15 cellular contexts compared by ENCODE assay signal in the genomic region with DNA sequence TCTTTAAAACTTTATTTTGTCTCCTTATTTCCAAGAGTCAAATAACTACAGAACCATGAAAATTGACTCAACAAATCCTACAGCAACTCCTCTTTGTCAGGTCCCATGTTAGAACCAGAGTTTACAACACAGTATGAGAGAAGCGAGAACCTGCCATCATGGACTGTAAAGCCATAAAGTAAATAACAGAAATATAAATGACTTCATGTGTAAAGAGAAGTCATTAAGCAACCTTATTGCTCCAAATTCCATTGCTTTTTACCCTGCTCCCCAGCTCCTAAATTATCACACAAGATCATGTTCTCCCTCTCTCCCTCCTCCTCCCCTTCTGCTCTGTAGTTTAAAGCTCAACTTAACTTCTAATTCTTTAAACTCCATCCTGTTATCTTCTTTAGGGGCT.
DNase-seq lines count a peak whose midpoint lies in the region; ATAC-seq, FAIRE-seq and TF ChIP-seq lines count a peak whose summit lies in the region.
"Had no signal": no experiment of that assay in that cellular context is flagged by ENCODE, and none has a peak within 500 bp of the region (broad histone marks: within the 10 kb centered on the region; RNA-seq: fewer than 3 reads in every experiment).

No MANE protein-coding gene starts in this region.

- no peak for DNase-seq in H1 (ENCODE audit: low read depth in 1 of 2, low spot score in 2 of 2)
- DNase-seq in nephron progenitor cell: no peak
- DNase-seq in stimulated activated CD4-positive, alpha-beta T cell treated with anti-CD3 and anti-CD28 coated beads, Interleukin-1b, Interleukin-23, amount 100 ng/mL, for 48 hours: no peak
- DNase-seq in sigmoid colon: no peak
- DNase-seq in NCI-H2081 (lab: John Stamatoyannopoulos, UW): no peak
- DNase-seq: NCI-H1092 had no signal

- WGBS in H1 (ENCODE audit: extremely low coverage in 1 of 2, insufficient coverage in 1 of 2, insufficient read length in 1 of 2, insufficient replicate concordance in 2 of 2, low coverage in 1 of 2, low lambda C conversion rate in 2 of 2, missing lambda C conversion rate in 1 of 2), 2 experiments: 94% methylated on average over 1 of the region's 1 CpG; no CpG with 5 or more reads in 1 of the 2 experiments
- 23 to 66% methylated on average over 1 of the region's 1 CpG for WGBS in sigmoid colon, 2 donors

- no peak overlapping the region for H4K8ac ChIP-seq in H1 (ENCODE audit: extremely low read depth, insufficient read depth, low read length)

- TF ChIP-seq CTCF in H1 (IDR thresholded peaks at IDR 0.05; ENCODE audit: control extremely low read depth in 1 of 3, insufficient read depth in 1 of 3, low read depth in 1 of 3, low read length in 3 of 3) (no peak), nephron progenitor cell (IDR thresholded peaks at IDR 0.05) (no peak), sigmoid colon (IDR thresholded peaks at IDR 0.05) (no peak)

- no peak overlapping the region for H3K4me3 Mint-ChIP-seq in nephron progenitor cell
- H3K4me3 Mint-ChIP-seq: activated naive CD8-positive, alpha-beta T cell; stimulated activated memory B cell treated with anti-CD40 and anti-IgM and Interleukin-4, amounts not matched to agents 10 μg/mL and 1 μg/mL and 100 μg/mL, for 72 hours had no signal

- H4K20me1 ChIP-seq in H1 (replicated peaks in 1 of 2; ENCODE audit: control insufficient read depth in 1 of 2, insufficient read depth in 2 of 2, low read length in 2 of 2): no peaks in the 10 kb centered on the region

- no peak for TF ChIP-seq RAD21 in H1 (IDR thresholded peaks at IDR 0.05 in 1 of 2, conservative IDR thresholded peaks at IDR 0.05 in 1 of 2; ENCODE audit: low read depth in 2 of 2, low read length in 2 of 2)

- no peak overlapping the region for H2BK20ac ChIP-seq in H1 (ENCODE audit: low read length)

- peak overlapping the region; percentile 44 for H3K27ac Mint-ChIP-seq in nephron progenitor cell
- H3K27ac Mint-ChIP-seq: activated naive CD8-positive, alpha-beta T cell; stimulated activated memory B cell treated with anti-CD40 and anti-IgM and Interleukin-4, amounts not matched to agents 10 μg/mL and 1 μg/mL and 100 μg/mL, for 72 hours had no signal

- peaks cover 2% of the 10 kb centered on the region for H3K27me3 Mint-ChIP-seq in nephron progenitor cell (ENCODE audit: low read depth, poor library complexity)

- H3K23me2 ChIP-seq in H1 (ENCODE audit: low read depth, low read length): no peaks in the 10 kb centered on the region

- FAIRE-seq in H1 (lab: Jason Lieb, UNC): no peak

- H3K4me3 ChIP-seq in ACC112 (ENCODE audit: low read depth, low read length) (no peak overlapping the region), H1 (ENCODE audit: extremely low read depth in 1 of 4, insufficient read depth in 2 of 4, low read depth in 3 of 4, low read length in 4 of 4) (no peak overlapping the region), sigmoid colon (no peak overlapping the region)
- H3K4me3 ChIP-seq: dorsolateral prefrontal cortex, PC-9, SJSA1 had no signal

- no peak overlapping the region for H3K14ac ChIP-seq in H1 (ENCODE audit: insufficient read length)

- H3K36me3 Mint-ChIP-seq in nephron progenitor cell (ENCODE audit: low read depth): no peaks in the 10 kb centered on the region
- H3K36me3 Mint-ChIP-seq: activated naive CD8-positive, alpha-beta T cell; stimulated activated memory B cell treated with anti-CD40 and anti-IgM and Interleukin-4, amounts not matched to agents 10 μg/mL and 1 μg/mL and 100 μg/mL, for 72 hours had no signal

- no peak overlapping the region for H4K5ac ChIP-seq in H1 (ENCODE audit: insufficient read length, low read depth, low read length)

- no peak for TF ChIP-seq POLR2A in H1 (IDR thresholded peaks at IDR 0.05; ENCODE audit: control extremely low read depth in 1 of 2, low read depth in 2 of 2, low read length in 2 of 2)
- no peak for TF ChIP-seq POLR2A in sigmoid colon (IDR thresholded peaks at IDR 0.05)

- intact Hi-C loops in sigmoid colon (cut with DNase I): loop anchor here (5.0 kb wide), 2 partner anchors 77 to 128 kb away; a partner anchor contains a TSS

- H3K9me3 Mint-ChIP-seq in nephron progenitor cell: no peaks in the 10 kb centered on the region
- H3K9me3 Mint-ChIP-seq: stimulated activated memory B cell treated with anti-CD40 and anti-IgM and Interleukin-4, amounts not matched to agents 10 μg/mL and 1 μg/mL and 100 μg/mL, for 72 hours had no signal

- no peaks in the 10 kb centered on the region for H3K79me1 ChIP-seq in H1 (ENCODE audit: low read depth, low read length)

- peak; percentile 10 for ATAC-seq in HG02623 (IDR thresholded peaks at IDR 0.05; ENCODE audit: unreplicated experiment)
- ATAC-seq in GM18502 (IDR thresholded peaks at IDR 0.05; ENCODE audit: poor library complexity, unreplicated experiment): no peak

- TF ChIP-seq EP300 in H1 (IDR thresholded peaks at IDR 0.05; ENCODE audit: borderline replicate concordance in 1 of 2, low read depth in 2 of 2, low read length in 2 of 2) (no peak), sigmoid colon (IDR thresholded peaks at IDR 0.05) (no peak)

- no peak overlapping the region for H2BK15ac ChIP-seq in H1 (ENCODE audit: low read length)

- H3K4me1 Mint-ChIP-seq in nephron progenitor cell: peaks cover 9% of the 10 kb centered on the region
- H3K4me1 Mint-ChIP-seq: stimulated activated memory B cell treated with anti-CD40 and anti-IgM and Interleukin-4, amounts not matched to agents 10 μg/mL and 1 μg/mL and 100 μg/mL, for 72 hours had no signal

- H3K9me3 ChIP-seq in H1 (ENCODE audit: insufficient read depth in 2 of 2, low read depth in 1 of 2, low read length in 1 of 2) (no peaks in the 10 kb centered on the region), sigmoid colon (no peaks in the 10 kb centered on the region)
- H3K9me3 ChIP-seq: SJSA1 had no signal

- H3K36me3 ChIP-seq in ACC112 (ENCODE audit: insufficient read depth, low read length) (no peaks in the 10 kb centered on the region), H1 (ENCODE audit: control insufficient read depth in 2 of 4, insufficient read depth in 4 of 4, low read length in 3 of 4) (no peaks in the 10 kb centered on the region), sigmoid colon (no peaks in the 10 kb centered on the region)
- H3K36me3 ChIP-seq: SJSA1 had no signal

- CTCF ChIA-PET in H1 (lab: Charles Lee; ENCODE audit: partially characterized antibody): interaction anchor here (0.7 to 3.2 kb wide), 32 partner anchors 9 to 633 kb away, joined by 3 to 19 read pairs (median 3); no protein-coding TSS in a partner anchor

- H3K27me3 ChIP-seq in ACC112 (ENCODE audit: insufficient read depth, low read length) (no peaks in the 10 kb centered on the region), H1 (replicated peaks in 1 of 4; ENCODE audit: control insufficient read depth in 3 of 4, extremely low read depth in 1 of 4, insufficient read depth in 3 of 4, low read length in 3 of 4) (no peaks in the 10 kb centered on the region), sigmoid colon (no peaks in the 10 kb centered on the region)
- H3K27me3 ChIP-seq: SJSA1 had no signal

- no peak overlapping the region for H3K9ac ChIP-seq in H1 (replicated peaks in 1 of 4; ENCODE audit: extremely low read depth in 1 of 4, low read depth in 3 of 4, low read length in 3 of 4)

- no peak overlapping the region for H3K4me2 ChIP-seq in H1 (ENCODE audit: insufficient read depth in 1 of 2, low read depth in 2 of 2, low read length in 2 of 2)
- H3K4me2 ChIP-seq: PC-9 had no signal

- H4K91ac ChIP-seq in H1 (replicated peaks; ENCODE audit: insufficient read length, low read length): no peak overlapping the region

- no peak overlapping the region for H2BK5ac ChIP-seq in H1 (ENCODE audit: low read depth, low read length)

- H3K79me2 ChIP-seq in ACC112 (ENCODE audit: control insufficient read depth, insufficient read depth, low read length, unreplicated experiment) (no peaks in the 10 kb centered on the region), H1 (ENCODE audit: control insufficient read depth in 1 of 2, insufficient read depth in 2 of 2, low read length in 2 of 2) (no peaks in the 10 kb centered on the region)

- no peak overlapping the region for H2BK120ac ChIP-seq in H1 (replicated peaks; ENCODE audit: low read depth, low read length)

- H3K4me1 ChIP-seq in ACC112 (ENCODE audit: control insufficient read depth, insufficient read depth, low read length, unreplicated experiment) (peaks cover 53% of the 10 kb centered on the region), H1 (replicated peaks in 1 of 4; ENCODE audit: control insufficient read depth in 3 of 4, insufficient read depth in 4 of 4, low read length in 3 of 4) (no peaks in the 10 kb centered on the region), sigmoid colon (peaks cover 0 to 24% (median 14%) of the 10 kb centered on the region in 4 donors)

- H3K56ac ChIP-seq in H1 (replicated peaks; ENCODE audit: insufficient read length, low read depth, low read length): no peak overlapping the region

- H3K27ac ChIP-seq in ACC112 (ENCODE audit: low read depth, low read length) (peak overlapping the region; percentile 24; the same call in 1 of the 2 replicates), H1 (ENCODE audit: low read depth, low read length) (no peak overlapping the region), sigmoid colon (no peak overlapping the region)
- H3K27ac ChIP-seq: dorsolateral prefrontal cortex, HL-60, PC-9 had no signal

- H3K4ac ChIP-seq in H1 (replicated peaks; ENCODE audit: insufficient read length, low read depth, low read length): no peak overlapping the region

- 0 out of 2 replicates have a peak overlapping the region, but pooled peaks have one; percentile 9 for H2BK12ac ChIP-seq in H1 (ENCODE audit: low read depth, low read length)

- H3K18ac ChIP-seq in H1 (ENCODE audit: extremely low read depth, low read length): no peak overlapping the region

- H2AFZ ChIP-seq in ACC112 (ENCODE audit: low read length, unreplicated experiment) (peak overlapping the region; percentile 53), H1 (ENCODE audit: low read length) (peak overlapping the region; percentile 87)
- H2AFZ ChIP-seq: PC-9 had no signal

- no peak overlapping the region for H3K23ac ChIP-seq in H1 (ENCODE audit: insufficient read length)

- H2AK5ac ChIP-seq in H1 (ENCODE audit: low read depth, low read length): no peak overlapping the region

- POLR2A ChIA-PET in H1 (lab: Charles Lee; ENCODE audit: partially characterized antibody): interaction anchor here (0.7 to 0.8 kb wide), 2 partner anchors 219 to 493 kb away, joined by 3 read pairs; no protein-coding TSS in a partner anchor

TF ChIP-seq in H1, 55 proteins besides CTCF, POLR2A, EP300 and RAD21 (continues in another document):
- TF ChIP-seq ASH2L (IDR thresholded peaks at IDR 0.05; ENCODE audit: low read length) (no peak), EZH2 (IDR thresholded peaks at IDR 0.05; ENCODE audit: low read depth, low read length, severe bottlenecking) (no peak), SAP30 (IDR thresholded peaks at IDR 0.05; ENCODE audit: insufficient read depth, insufficient replicate concordance, low read length) (no peak), GABPA (IDR thresholded peaks at IDR 0.05; ENCODE audit: borderline replicate concordance, insufficient read depth, low read length) (no peak), MAFK (IDR thresholded peaks at IDR 0.05; ENCODE audit: low read depth, low read length) (no peak)
- TF ChIP-seq, protein P1, sequence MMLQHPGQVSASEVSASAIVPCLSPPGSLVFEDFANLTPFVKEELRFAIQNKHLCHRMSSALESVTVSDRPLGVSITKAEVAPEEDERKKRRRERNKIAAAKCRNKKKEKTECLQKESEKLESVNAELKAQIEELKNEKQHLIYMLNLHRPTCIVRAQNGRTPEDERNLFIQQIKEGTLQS (IDR thresholded peaks at IDR 0.05; ENCODE audit: insufficient read depth, low read depth, low read length): no peak
